1 cellular context compared by ENCODE assay signal in genomic region chr19:12695997-12696365, GRCh38.
TF ChIP-seq lines count a peak whose summit lies in the region.

No MANE protein-coding gene starts in this region.

TF ChIP-seq in H1, 55 proteins besides CTCF, POLR2A, EP300 and RAD21:
- TF ChIP-seq E2F6 (IDR thresholded peaks at IDR 0.05) (0 out of 2 replicates have a peak, but pooled peaks have one; percentile 30), MAFK (IDR thresholded peaks at IDR 0.05; ENCODE audit: low read depth, low read length) (no peak)
TF ChIP-seq in H1: peak in this region for 1.
